Comparison of ENCODE assay signal across 12 cellular contexts in genomic region chr1:27832762-27833161, GRCh38. TPM values are rescaled to one million over a fixed set of nuclear protein-coding genes. Genes with fewer than 3 reads are reported as not detected.
A peak's percentile ranks its signal among the peaks of the same experiment; 100 is the strongest.
DNase-seq lines count a peak whose midpoint lies in the region; ATAC-seq and TF ChIP-seq lines count a peak whose summit lies in the region.
"Had no signal": no experiment of that assay in that cellular context is flagged by ENCODE, and none has a peak within 500 bp of the region (broad histone marks: within the 10 kb centered on the region; RNA-seq: fewer than 3 reads in every experiment).

No MANE protein-coding gene starts in this region.

- no peak overlapping the region for H2AFZ ChIP-seq in ACC112 (ENCODE audit: low read length, unreplicated experiment)

- POLR2A ChIA-PET in WTC11 (lab: Charles Lee), result interaction anchor here (0.7 to 0.9 kb wide), 2 partner anchors 60 to 380 kb away, joined by 3 to 4 read pairs; partner anchors contain the start of gene STX12

- no peak for TF ChIP-seq CTCF in WTC11 (IDR thresholded peaks at IDR 0.05)

- no peak for ATAC-seq in WTC11
- ATAC-seq: left cardiac atrium had no signal

- H3K4me1 Mint-ChIP-seq in WTC11, result peaks cover 15% of the 10 kb centered on the region

- peak overlapping the region; percentile 85 for H3K4me3 ChIP-seq in ACC112 (ENCODE audit: low read depth, low read length)

- H3K9me3 Mint-ChIP-seq in WTC11, result 0 out of 2 replicates have a peak, but pooled peaks cover 3% of the 10 kb centered on the region

- peaks cover 67% of the 10 kb centered on the region for H3K79me2 ChIP-seq in ACC112 (ENCODE audit: control insufficient read depth, insufficient read depth, low read length, unreplicated experiment)

- no peak overlapping the region for H3K27ac Mint-ChIP-seq in WTC11

- no peaks in the 10 kb centered on the region for H3K27me3 ChIP-seq in ACC112 (ENCODE audit: insufficient read depth, low read length)
- H3K27me3 ChIP-seq: SJCRH30 had no signal

- H3K36me3 ChIP-seq in ACC112 (ENCODE audit: insufficient read depth, low read length), result peaks cover 13% of the 10 kb centered on the region

- H3K4me3 Mint-ChIP-seq in WTC11, result 0 out of 2 replicates have a peak overlapping the region, but pooled peaks have one; percentile 94

- peaks cover 30% of the 10 kb centered on the region for H3K36me3 Mint-ChIP-seq in WTC11

- DNase-seq in GM04503 (ENCODE audit: low read depth), result peak; percentile 35
- DNase-seq in WTC11 (ENCODE audit: low spot score), result no peak
- peak; percentile 24 for DNase-seq in glomerular visceral epithelial cell (ENCODE audit: extremely low spot score)
- DNase-seq in stimulated activated CD4-positive, alpha-beta T cell treated with anti-CD3 and anti-CD28 coated beads, Interleukin-15, amount 100 ng/mL, for 24 hours, result no peak
- no peak for DNase-seq in epidermal melanocyte (ENCODE audit: insufficient read length, low spot score)
- no peak for DNase-seq in DMS153 (lab: John Stamatoyannopoulos, UW)
- no peak for DNase-seq in dedifferentiated amniotic fluid mesenchymal stem cell (ENCODE audit: extremely low spot score)
- DNase-seq: DMS53, left cardiac atrium, retina, SJCRH30 had no signal

- peak overlapping the region; percentile 75 for H3K27ac ChIP-seq in ACC112 (ENCODE audit: low read depth, low read length)
- H3K27ac ChIP-seq: SJCRH30 had no signal

- peaks cover 17% of the 10 kb centered on the region for H3K4me1 ChIP-seq in ACC112 (ENCODE audit: control insufficient read depth, insufficient read depth, low read length, unreplicated experiment)

- CTCF ChIA-PET in WTC11 (lab: Charles Lee), result interaction anchor here (0.8 to 3.9 kb wide), 2 partner anchors 25 to 107 kb away, joined by 3 to 14 read pairs; partner anchors contain the start of gene FAM76A

- no peaks in the 10 kb centered on the region; the same call in 1 of the 2 replicates for H3K27me3 Mint-ChIP-seq in WTC11 (ENCODE audit: low read depth)

TF ChIP-seq in WTC11, 78 proteins besides CTCF, POLR2A, EP300 and RAD21:
- TF ChIP-seq AFF4 (CRISPR knock-in tag; IDR thresholded peaks at IDR 0.05; ENCODE audit: borderline replicate concordance) (no peak), ERG (CRISPR knock-in tag; IDR thresholded peaks at IDR 0.05) (no peak), KAT7 (CRISPR knock-in tag; IDR thresholded peaks at IDR 0.05; ENCODE audit: borderline replicate concordance) (no peak), JAZF1 (CRISPR knock-in tag; IDR thresholded peaks at IDR 0.05) (no peak), ETV6 (CRISPR knock-in tag; IDR thresholded peaks at IDR 0.05) (no peak), NFATC4 (CRISPR knock-in tag; IDR thresholded peaks at IDR 0.05) (no peak), GTF2I (CRISPR knock-in tag; conservative IDR thresholded peaks at IDR 0.05) (no peak), STAT6 (CRISPR knock-in tag; conservative IDR thresholded peaks at IDR 0.05; ENCODE audit: low read depth) (no peak), ZNF263 (CRISPR knock-in tag; IDR thresholded peaks at IDR 0.05; ENCODE audit: low read depth) (no peak)
- TF ChIP-seq, protein P1, sequence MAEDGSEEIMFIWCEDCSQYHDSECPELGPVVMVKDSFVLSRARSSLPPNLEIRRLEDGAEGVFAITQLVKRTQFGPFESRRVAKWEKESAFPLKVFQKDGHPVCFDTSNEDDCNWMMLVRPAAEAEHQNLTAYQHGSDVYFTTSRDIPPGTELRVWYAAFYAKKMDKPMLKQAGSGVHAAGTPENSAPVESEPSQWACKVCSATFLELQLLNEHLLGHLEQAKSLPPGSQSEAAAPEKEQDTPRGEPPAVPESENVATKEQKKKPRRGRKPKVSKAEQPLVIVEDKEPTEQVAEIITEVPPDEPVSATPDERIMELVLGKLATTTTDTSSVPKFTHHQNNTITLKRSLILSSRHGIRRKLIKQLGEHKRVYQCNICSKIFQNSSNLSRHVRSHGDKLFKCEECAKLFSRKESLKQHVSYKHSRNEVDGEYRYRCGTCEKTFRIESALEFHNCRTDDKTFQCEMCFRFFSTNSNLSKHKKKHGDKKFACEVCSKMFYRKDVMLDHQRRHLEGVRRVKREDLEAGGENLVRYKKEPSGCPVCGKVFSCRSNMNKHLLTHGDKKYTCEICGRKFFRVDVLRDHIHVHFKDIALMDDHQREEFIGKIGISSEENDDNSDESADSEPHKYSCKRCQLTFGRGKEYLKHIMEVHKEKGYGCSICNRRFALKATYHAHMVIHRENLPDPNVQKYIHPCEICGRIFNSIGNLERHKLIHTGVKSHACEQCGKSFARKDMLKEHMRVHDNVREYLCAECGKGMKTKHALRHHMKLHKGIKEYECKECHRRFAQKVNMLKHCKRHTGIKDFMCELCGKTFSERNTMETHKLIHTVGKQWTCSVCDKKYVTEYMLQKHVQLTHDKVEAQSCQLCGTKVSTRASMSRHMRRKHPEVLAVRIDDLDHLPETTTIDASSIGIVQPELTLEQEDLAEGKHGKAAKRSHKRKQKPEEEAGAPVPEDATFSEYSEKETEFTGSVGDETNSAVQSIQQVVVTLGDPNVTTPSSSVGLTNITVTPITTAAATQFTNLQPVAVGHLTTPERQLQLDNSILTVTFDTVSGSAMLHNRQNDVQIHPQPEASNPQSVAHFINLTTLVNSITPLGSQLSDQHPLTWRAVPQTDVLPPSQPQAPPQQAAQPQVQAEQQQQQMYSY (CRISPR knock-in tag; IDR thresholded peaks at IDR 0.05), result no peak

RNA-seq across cellular contexts. Expression of gene PPP1R8, which starts 2.2 kb away (rescaled TPM):
- total RNA-seq in WTC11 (2021), result 39.5 to 43.0 TPM (median 41.9 TPM) in 3 replicates

RNA-seq across cellular contexts. Expression of gene THEMIS2, which starts 39.6 kb away (rescaled TPM):
- total RNA-seq in WTC11 (2021), result 12.7 to 13.0 TPM (median 12.9 TPM) in 3 replicates

RNA-seq across cellular contexts. Expression of gene STX12, which starts 59.7 kb away (rescaled TPM):
- total RNA-seq in WTC11 (2021), result 10.1 to 10.8 TPM (median 10.3 TPM) in 3 replicates

Comparison
In these comparisons a context has a peak if more than half of its experiments do, and no peak if none do; other contexts are left out.
1. DNase-seq: peak in GM04503 (single experiment) and glomerular visceral epithelial cell (single experiment); none in WTC11 (single experiment), stimulated activated CD4-positive, alpha-beta T cell treated with anti-CD3 and anti-CD28 coated beads, Interleukin-15, amount 100 ng/mL, for 24 hours (single experiment), epidermal melanocyte (single experiment), DMS153 (single experiment) and dedifferentiated amniotic fluid mesenchymal stem cell (single experiment).